ENCODE assay signal across 11 cellular contexts in the genomic region with DNA sequence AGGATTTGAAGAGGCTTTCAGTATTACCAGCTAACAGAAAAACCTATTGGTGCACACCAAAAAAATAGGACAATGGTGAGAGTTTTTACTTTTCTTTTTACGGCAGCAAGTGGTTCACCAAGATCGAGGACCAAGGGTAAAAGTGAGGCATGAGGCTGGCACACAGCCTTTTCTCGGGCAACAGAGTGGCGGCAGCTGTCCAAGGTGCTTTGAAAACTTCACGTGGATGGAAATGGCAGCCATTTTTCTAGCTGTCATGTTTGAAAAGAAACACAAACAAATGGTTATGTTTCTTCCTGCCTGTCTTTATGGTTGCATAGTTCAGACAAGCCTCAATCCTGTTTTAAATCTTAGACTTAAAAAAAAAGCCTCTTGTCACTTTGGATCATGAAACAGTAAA.
DNase-seq lines count a peak whose midpoint lies in the region; ATAC-seq and TF ChIP-seq lines count a peak whose summit lies in the region.
"Had no signal": no experiment of that assay in that cellular context is flagged by ENCODE, and none has a peak within 500 bp of the region (broad histone marks: within the 10 kb centered on the region; RNA-seq: fewer than 3 reads in every experiment).

No MANE protein-coding gene starts in this region.

- no peak overlapping the region for H3K9ac ChIP-seq in GM23248
- H3K9ac ChIP-seq: BLaER1, KMS-11 had no signal

- H3K4me1 ChIP-seq in GM23248 (ENCODE audit: insufficient read depth) (no peaks in the 10 kb centered on the region), HEK293 (ENCODE audit: control insufficient read depth, insufficient read depth, low read length) (no peaks in the 10 kb centered on the region)

- no peak overlapping the region for H3K4me2 ChIP-seq in GM23248 (ENCODE audit: unreplicated experiment)
- H3K4me2 ChIP-seq: BLaER1, KMS-11 had no signal

- no peak overlapping the region for H2AFZ ChIP-seq in GM23248

- WGBS in GM23248 (ENCODE audit: low coverage in 1 of 2, low lambda C conversion rate in 2 of 2, missing lambda C conversion rate in 2 of 2), 2 experiments, result 35 to 40% methylated on average over 5 of the region's 5 CpGs

- H4K20me1 ChIP-seq in GM23248 (ENCODE audit: insufficient read depth), result no peaks in the 10 kb centered on the region
- H4K20me1 ChIP-seq: BLaER1 had no signal

- H3K9me3 ChIP-seq in GM23248 (ENCODE audit: low read depth), result no peaks in the 10 kb centered on the region
- H3K9me3 ChIP-seq in HEK293 (ENCODE audit: control insufficient read depth, insufficient read depth, low read depth, low read length), result no peaks in the 10 kb centered on the region

- ATAC-seq in GM21367 (IDR thresholded peaks at IDR 0.05; ENCODE audit: unreplicated experiment), result no peak

- H3K36me3 ChIP-seq in GM23248 (ENCODE audit: low read depth), result no peaks in the 10 kb centered on the region
- no peaks in the 10 kb centered on the region for H3K36me3 ChIP-seq in HEK293 (ENCODE audit: control insufficient read depth in 2 of 2, insufficient read depth in 1 of 2, low read length in 2 of 2)
- H3K36me3 ChIP-seq: BLaER1 had no signal

- TF ChIP-seq CTCF in HEK293 (tag by site-specific recombination; IDR thresholded peaks at IDR 0.05) (no peak), RWPE1 (conservative IDR thresholded peaks at IDR 0.05; ENCODE audit: low read depth) (no peak)

- H3K9me2 ChIP-seq in GM23248 (ENCODE audit: insufficient read depth), result no peaks in the 10 kb centered on the region

- CTCF ChIA-PET in HEK293 (lab: Yijun Ruan, JAX), result interaction anchor here (0.7 kb wide), 1 partner anchor 1709 kb away, joined by 3 read pairs; no protein-coding TSS in a partner anchor
- CTCF ChIA-PET in RWPE1 (lab: Yijun Ruan, JAX), result interaction anchor here (0.6 kb wide), 1 partner anchor 134 kb away, joined by 4 read pairs; no protein-coding TSS in a partner anchor

- in situ Hi-C loops in GM23248 (cut with MboI), result no loop called here

- POLR2A ChIA-PET in HEK293 (lab: Yijun Ruan, JAX) (no interaction called here), RWPE1 (lab: Yijun Ruan, JAX; ENCODE audit: low non-redundant PET) (no interaction called here)

- H3K4me3 ChIP-seq in GM23248 (no peak overlapping the region), HEK293 (ENCODE audit: low read depth, low read length) (no peak overlapping the region)
- H3K4me3 ChIP-seq: BLaER1 had no signal

- DNase-seq in GM23248 (peak; percentile 4), RWPE1 (ENCODE audit: low spot score) (peak; percentile 8), myocyte (ENCODE audit: low read depth) (peak; percentile 2), nucleus accumbens (lab: John Stamatoyannopoulos, UW) (no peak)
- DNase-seq in effector CD8-positive, alpha-beta T cell (lab: John Stamatoyannopoulos, UW), result no peak
- DNase-seq: AML-193; CD4-positive, CD25-positive, alpha-beta regulatory T cell had no signal

- no peaks in the 10 kb centered on the region for H3F3A ChIP-seq in GM23248 (ENCODE audit: insufficient read depth)

- no peaks in the 10 kb centered on the region for H3K79me2 ChIP-seq in GM23248 (ENCODE audit: insufficient read depth)

- no peak overlapping the region for H3K27ac ChIP-seq in GM23248
- H3K27ac ChIP-seq in HEK293 (ENCODE audit: extremely low read depth, low read depth, low read length), result no peak overlapping the region
- H3K27ac ChIP-seq in RWPE1, result no peak overlapping the region
- H3K27ac ChIP-seq: BLaER1, KMS-11 had no signal

- H3K27me3 ChIP-seq in GM23248 (replicated peaks; ENCODE audit: insufficient read depth), result no peaks in the 10 kb centered on the region
- H3K27me3 ChIP-seq: BLaER1 had no signal

TF ChIP-seq in HEK293, 187 proteins besides CTCF, POLR2A, EP300 and RAD21:
- TF ChIP-seq SP2 (tag by site-specific recombination; IDR thresholded peaks at IDR 0.05) (no peak), REST (tag by site-specific recombination; IDR thresholded peaks at IDR 0.05) (peak; percentile 81)

Comparison
In these comparisons a context has a peak if more than half of its experiments do, and no peak if none do; other contexts are left out.
1. DNase-seq: peak in GM23248 (single experiment), RWPE1 (single experiment) and myocyte (single experiment); none in nucleus accumbens (0 of 56) and effector CD8-positive, alpha-beta T cell (single experiment).